ENCODE assay signal across 8 cellular contexts in genomic region chrX:155334486-155335316, GRCh38. TPM values are rescaled to one million over a fixed set of nuclear protein-coding genes. Genes with fewer than 3 reads are reported as not detected.
A peak's percentile ranks its signal among the peaks of the same experiment; 100 is the strongest.
DNase-seq lines count a peak whose midpoint lies in the region; ATAC-seq and TF ChIP-seq lines count a peak whose summit lies in the region.

Gene CLIC2 (minus strand): TSS chrX:155334614. CDS start chrX:155334427, 187 bp downstream.

- no peaks in the 10 kb centered on the region for H3K9me3 ChIP-seq in ascending aorta
- no peaks in the 10 kb centered on the region for H3K9me3 ChIP-seq in lower lobe of right lung

- TF ChIP-seq CTCF in ascending aorta (IDR thresholded peaks at IDR 0.05) (no peak), lower lobe of right lung (IDR thresholded peaks at IDR 0.05) (no peak)

- H3K36me3 ChIP-seq in ascending aorta (no peaks in the 10 kb centered on the region), lower lobe of right lung (no peaks in the 10 kb centered on the region)

- H3K27ac ChIP-seq in ascending aorta (peak within 1 kb of the TSS in 1 of 2 donors; percentile 59), lower lobe of right lung (peak within 1 kb of the TSS; percentile 71)

- H3K4me1 ChIP-seq in ascending aorta: no peaks in the 10 kb centered on the region
- no peaks in the 10 kb centered on the region for H3K4me1 ChIP-seq in lower lobe of right lung

- DNase-seq in ascending aorta (ENCODE audit: low spot score in 2 of 2) (no peak), lower lobe of right lung (peak; percentile 43), cerebellar cortex (ENCODE audit: low spot score) (no peak), NCI-H187 treated with DMSO at 0.1 percent for 48 hours (lab: John Stamatoyannopoulos, UW) (no peak)

- H3K4me3 ChIP-seq in ascending aorta: peak within 1 kb of the TSS; percentile 33 to 39
- H3K4me3 ChIP-seq in lower lobe of right lung: peak within 1 kb of the TSS; percentile 54

- H3K27me3 ChIP-seq in ascending aorta (no peaks in the 10 kb centered on the region), lower lobe of right lung (ENCODE audit: low read depth) (no peaks in the 10 kb centered on the region)

- ATAC-seq in GM18511 (IDR thresholded peaks at IDR 0.05; ENCODE audit: unreplicated experiment) (peak; percentile 76), HG03460 (IDR thresholded peaks at IDR 0.05; ENCODE audit: unreplicated experiment) (peak; percentile 73), lower lobe of right lung (peak; percentile 97 to 98), GM21723 (IDR thresholded peaks at IDR 0.05; ENCODE audit: unreplicated experiment) (no peak), GM21825 (IDR thresholded peaks at IDR 0.05; ENCODE audit: unreplicated experiment) (no peak)

- intact Hi-C loops in ascending aorta (cut with DNase I) (no loop called here), lower lobe of right lung (cut with DNase I) (no loop called here)

RNA-seq across cellular contexts. Expression of gene CLIC2, which starts in this region (rescaled TPM):
- total RNA-seq in ascending aorta (34.3 TPM), lower lobe of right lung (53.4 TPM)

Comparison
In these comparisons a context has a peak if more than half of its experiments do, and no peak if none do; other contexts are left out.
1. ATAC-seq: peak in GM18511 (single experiment), HG03460 (single experiment) and lower lobe of right lung (2 of 2); none in GM21723 (single experiment) and GM21825 (single experiment).